In genomic region chr12:123530683-123531082, GRCh38 we compare ENCODE assay signal across 1 cellular context.
TF ChIP-seq lines count a peak whose summit lies in the region.

No MANE protein-coding gene starts in this region.

TF ChIP-seq in SK-N-SH, 30 proteins besides CTCF, POLR2A, EP300 and RAD21 (continued from another document):
- no peak for TF ChIP-seq MAX (IDR thresholded peaks at IDR 0.05; ENCODE audit: low read depth)
- TF ChIP-seq IRF3 (IDR thresholded peaks at IDR 0.05; ENCODE audit: low read depth, low read length) = no peak
- no peak for TF ChIP-seq REST (IDR thresholded peaks at IDR 0.05; ENCODE audit: low read depth, low read length)
- no peak for TF ChIP-seq RXRA (IDR thresholded peaks at IDR 0.05; ENCODE audit: borderline replicate concordance, low read depth)
- no peak for TF ChIP-seq TCF12 (IDR thresholded peaks at IDR 0.05)
- TF ChIP-seq EZH2phosphoT487 (IDR thresholded peaks at IDR 0.05; ENCODE audit: borderline replicate concordance, low read depth) = no peak
- TF ChIP-seq SMC3 (IDR thresholded peaks at IDR 0.05; ENCODE audit: low read depth, low read length) = no peak
- no peak for TF ChIP-seq RCOR1 (IDR thresholded peaks at IDR 0.05; ENCODE audit: low read length)
- TF ChIP-seq JUND (IDR thresholded peaks at IDR 0.05) = no peak
- TF ChIP-seq SIN3A (IDR thresholded peaks at IDR 0.05; ENCODE audit: borderline replicate concordance, low read depth, low read length) = no peak
- no peak for TF ChIP-seq MXI1 (IDR thresholded peaks at IDR 0.05; ENCODE audit: low read depth, low read length)
- TF ChIP-seq FOXM1 (IDR thresholded peaks at IDR 0.05; ENCODE audit: low read depth) = no peak
- TF ChIP-seq GATA2 (CRISPR knock-in tag; IDR thresholded peaks at IDR 0.05) = no peak
- TF ChIP-seq FOXJ3 (CRISPR knock-in tag; IDR thresholded peaks at IDR 0.05) = no peak
- TF ChIP-seq RFX5 (IDR thresholded peaks at IDR 0.05; ENCODE audit: low read length) = no peak
- no peak for TF ChIP-seq TAF1 (IDR thresholded peaks at IDR 0.05; ENCODE audit: borderline replicate concordance, low read depth, low read length)
- TF ChIP-seq NRF1 (IDR thresholded peaks at IDR 0.05; ENCODE audit: low read depth, low read length) = no peak
